Comparison of ENCODE assay signal across 9 cellular contexts in genomic region chr1:169363046-169363756, GRCh38. TPM values are rescaled to one million over a fixed set of nuclear protein-coding genes. Genes with fewer than 3 reads are reported as not detected.
DNase-seq lines count a peak whose midpoint lies in the region; ATAC-seq and TF ChIP-seq lines count a peak whose summit lies in the region.
"Had no signal": no experiment of that assay in that cellular context is flagged by ENCODE, and none has a peak within 500 bp of the region (broad histone marks: within the 10 kb centered on the region; RNA-seq: fewer than 3 reads in every experiment).

No MANE protein-coding gene starts in this region.

- peak; percentile 26 for ATAC-seq in HG03575 (IDR thresholded peaks at IDR 0.05; ENCODE audit: extremely low read depth, insufficient number of reproducible peaks, low FRiP score, unreplicated experiment)

- intact Hi-C loops in vagina (cut with DNase I): no loop called here

- peaks cover 5% of the 10 kb centered on the region for H3K9me3 Mint-ChIP-seq in stimulated activated naive CD8-positive, alpha-beta T cell treated with anti-CD3 and anti-CD28 coated beads, Interleukin-15, Interleukin-2, amounts not matched to agents 100 ng/mL and 50 ng/mL, for 24 hours
- H3K9me3 Mint-ChIP-seq: nephron had no signal

- peaks cover 7% of the 10 kb centered on the region for H3K4me1 ChIP-seq in vagina

- no peaks in the 10 kb centered on the region for H3K36me3 ChIP-seq in vagina

- TF ChIP-seq POLR2A in vagina (IDR thresholded peaks at IDR 0.05): no peak

- H3K4me1 Mint-ChIP-seq in stimulated activated naive CD8-positive, alpha-beta T cell treated with anti-CD3 and anti-CD28 coated beads, Interleukin-15, Interleukin-2, amounts not matched to agents 100 ng/mL and 50 ng/mL, for 24 hours (ENCODE audit: low read depth): peaks cover 8% of the 10 kb centered on the region
- H3K4me1 Mint-ChIP-seq: nephron had no signal

- H3K36me3 Mint-ChIP-seq in stimulated activated naive CD8-positive, alpha-beta T cell treated with anti-CD3 and anti-CD28 coated beads, Interleukin-15, Interleukin-2, amounts not matched to agents 100 ng/mL and 50 ng/mL, for 24 hours (ENCODE audit: low read depth): peaks cover 4% of the 10 kb centered on the region

- H3K9me3 ChIP-seq in vagina: no peaks in the 10 kb centered on the region

- H3K27ac ChIP-seq in vagina: no peak overlapping the region

- no peak overlapping the region for H3K4me3 ChIP-seq in vagina

- peak overlapping the region; percentile 82 for H3K27ac Mint-ChIP-seq in stimulated activated naive CD8-positive, alpha-beta T cell treated with anti-CD3 and anti-CD28 coated beads, Interleukin-15, Interleukin-2, amounts not matched to agents 100 ng/mL and 50 ng/mL, for 24 hours
- H3K27ac Mint-ChIP-seq: nephron had no signal

- H3K27me3 ChIP-seq in vagina: no peaks in the 10 kb centered on the region

- peak; percentile 29 to 39 for DNase-seq in stimulated activated CD4-positive, alpha-beta T cell treated with anti-CD3 and anti-CD28 coated beads, Interleukin-2, amount 100 ng/mL, for 24 hours
- DNase-seq in stimulated activated CD4-positive, alpha-beta T cell treated with anti-CD3 and anti-CD28 coated beads, Interleukin-1b, Interleukin-23, amount 100 ng/mL, for 48 hours: no peak
- DNase-seq in amniotic epithelial cell (ENCODE audit: low read depth): peak; percentile 92
- no peak for DNase-seq in vagina (ENCODE audit: extremely low spot score in 2 of 2)
- no peak for DNase-seq in NCI-H69 (lab: John Stamatoyannopoulos, UW)
- no peak for DNase-seq in cerebellar cortex (ENCODE audit: low spot score)

- H3K27me3 Mint-ChIP-seq in stimulated activated naive CD8-positive, alpha-beta T cell treated with anti-CD3 and anti-CD28 coated beads, Interleukin-15, Interleukin-2, amounts not matched to agents 100 ng/mL and 50 ng/mL, for 24 hours: no peaks in the 10 kb centered on the region

- TF ChIP-seq CTCF in vagina (IDR thresholded peaks at IDR 0.05): no peak

- peak overlapping the region; percentile 36 for H3K4me3 Mint-ChIP-seq in stimulated activated naive CD8-positive, alpha-beta T cell treated with anti-CD3 and anti-CD28 coated beads, Interleukin-15, Interleukin-2, amounts not matched to agents 100 ng/mL and 50 ng/mL, for 24 hours

RNA-seq across cellular contexts. Expression of gene NME7, which starts 4.4 kb away (rescaled TPM):
- total RNA-seq in vagina: 23.6 TPM

RNA-seq across cellular contexts. Expression of gene BLZF1, which starts 4.8 kb away (rescaled TPM):
- total RNA-seq in vagina: 22.1 TPM

Comparison
In these comparisons a context has a peak if more than half of its experiments do, and no peak if none do; other contexts are left out.
1. DNase-seq: peak in stimulated activated CD4-positive, alpha-beta T cell treated with anti-CD3 and anti-CD28 coated beads, Interleukin-2, amount 100 ng/mL, for 24 hours (2 of 2) and amniotic epithelial cell (single experiment); none in stimulated activated CD4-positive, alpha-beta T cell treated with anti-CD3 and anti-CD28 coated beads, Interleukin-1b, Interleukin-23, amount 100 ng/mL, for 48 hours (single experiment), vagina (0 of 2), NCI-H69 (single experiment) and cerebellar cortex (single experiment).